ENCODE assay signal across 1 cellular context in the genomic region with DNA sequence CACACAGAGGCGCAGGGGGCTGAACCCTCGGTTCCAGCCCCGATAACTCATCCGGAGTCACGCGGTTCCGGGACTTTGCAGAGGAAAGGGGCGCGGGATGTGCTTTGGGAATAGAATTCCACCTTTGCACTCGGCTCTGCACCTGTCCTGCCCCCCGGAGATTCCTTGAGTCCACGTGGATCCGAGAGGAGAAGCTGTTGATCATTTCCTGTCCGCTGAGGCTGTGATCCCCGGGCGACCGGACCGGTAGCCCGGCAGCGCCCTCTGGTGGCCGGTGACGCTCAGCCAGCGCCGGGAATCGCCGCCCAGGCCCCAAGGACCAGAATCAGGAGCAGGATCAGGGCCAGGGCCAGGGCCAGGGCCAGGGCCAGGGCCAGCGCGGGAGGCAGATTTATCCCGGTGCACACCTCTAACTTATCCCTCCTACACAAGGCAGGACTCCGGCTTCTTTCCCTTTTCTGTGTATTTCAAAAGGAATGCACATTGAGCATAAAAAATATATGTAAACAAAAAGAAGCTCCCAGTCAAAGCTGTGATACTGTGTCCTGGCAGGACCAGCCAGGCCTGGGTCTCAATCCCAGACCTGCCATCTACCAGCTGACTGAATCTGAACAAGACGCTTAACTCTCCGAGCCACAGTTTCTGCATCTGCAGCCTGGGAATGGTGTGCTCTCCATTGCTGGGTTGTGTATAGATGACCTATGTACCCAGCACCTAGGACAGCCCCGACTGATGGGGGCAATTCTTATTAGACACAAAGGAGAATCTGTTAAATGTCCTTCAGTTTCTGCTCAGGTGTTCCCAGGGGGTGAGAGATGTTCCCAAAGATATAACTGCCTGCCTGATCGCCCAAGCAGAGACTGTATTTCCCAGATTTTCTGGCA.
TF ChIP-seq lines count a peak whose summit lies in the region.

No MANE protein-coding gene starts in this region.

TF ChIP-seq in HepG2, 621 proteins besides CTCF, POLR2A, EP300 and RAD21 (continued from another document and continues in another):
- TF ChIP-seq ZNF335 (CRISPR knock-in tag; IDR thresholded peaks at IDR 0.05), result peak; percentile 94
- TF ChIP-seq DNMT3B (CRISPR knock-in tag; conservative IDR thresholded peaks at IDR 0.05), result peak; percentile 67; the same call in 1 of the 2 replicates
- peak; percentile 52 for TF ChIP-seq FOSL2 (CRISPR knock-in tag; IDR thresholded peaks at IDR 0.05)
- TF ChIP-seq, protein P1, sequence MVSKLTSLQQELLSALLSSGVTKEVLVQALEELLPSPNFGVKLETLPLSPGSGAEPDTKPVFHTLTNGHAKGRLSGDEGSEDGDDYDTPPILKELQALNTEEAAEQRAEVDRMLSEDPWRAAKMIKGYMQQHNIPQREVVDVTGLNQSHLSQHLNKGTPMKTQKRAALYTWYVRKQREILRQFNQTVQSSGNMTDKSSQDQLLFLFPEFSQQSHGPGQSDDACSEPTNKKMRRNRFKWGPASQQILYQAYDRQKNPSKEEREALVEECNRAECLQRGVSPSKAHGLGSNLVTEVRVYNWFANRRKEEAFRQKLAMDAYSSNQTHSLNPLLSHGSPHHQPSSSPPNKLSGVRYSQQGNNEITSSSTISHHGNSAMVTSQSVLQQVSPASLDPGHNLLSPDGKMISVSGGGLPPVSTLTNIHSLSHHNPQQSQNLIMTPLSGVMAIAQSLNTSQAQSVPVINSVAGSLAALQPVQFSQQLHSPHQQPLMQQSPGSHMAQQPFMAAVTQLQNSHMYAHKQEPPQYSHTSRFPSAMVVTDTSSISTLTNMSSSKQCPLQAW (CRISPR knock-in tag; IDR thresholded peaks at IDR 0.05), result peak; percentile 90
- peak; percentile 83; the same call in 1 of the 2 replicates for TF ChIP-seq MYC (CRISPR knock-in tag; IDR thresholded peaks at IDR 0.05; ENCODE audit: borderline replicate concordance)
- TF ChIP-seq, protein P2, sequence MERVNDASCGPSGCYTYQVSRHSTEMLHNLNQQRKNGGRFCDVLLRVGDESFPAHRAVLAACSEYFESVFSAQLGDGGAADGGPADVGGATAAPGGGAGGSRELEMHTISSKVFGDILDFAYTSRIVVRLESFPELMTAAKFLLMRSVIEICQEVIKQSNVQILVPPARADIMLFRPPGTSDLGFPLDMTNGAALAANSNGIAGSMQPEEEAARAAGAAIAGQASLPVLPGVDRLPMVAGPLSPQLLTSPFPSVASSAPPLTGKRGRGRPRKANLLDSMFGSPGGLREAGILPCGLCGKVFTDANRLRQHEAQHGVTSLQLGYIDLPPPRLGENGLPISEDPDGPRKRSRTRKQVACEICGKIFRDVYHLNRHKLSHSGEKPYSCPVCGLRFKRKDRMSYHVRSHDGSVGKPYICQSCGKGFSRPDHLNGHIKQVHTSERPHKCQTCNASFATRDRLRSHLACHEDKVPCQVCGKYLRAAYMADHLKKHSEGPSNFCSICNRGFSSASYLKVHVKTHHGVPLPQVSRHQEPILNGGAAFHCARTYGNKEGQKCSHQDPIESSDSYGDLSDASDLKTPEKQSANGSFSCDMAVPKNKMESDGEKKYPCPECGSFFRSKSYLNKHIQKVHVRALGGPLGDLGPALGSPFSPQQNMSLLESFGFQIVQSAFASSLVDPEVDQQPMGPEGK (CRISPR knock-in tag; IDR thresholded peaks at IDR 0.05), result 0 out of 2 replicates have a peak, but pooled peaks have one; percentile 19
- peak; percentile 86; the same call in 1 of the 2 replicates for TF ChIP-seq ZNF333 (CRISPR knock-in tag; IDR thresholded peaks at IDR 0.05; ENCODE audit: borderline replicate concordance)
- no peak for TF ChIP-seq ZBTB43 (CRISPR knock-in tag; conservative IDR thresholded peaks at IDR 0.05)
- no peak for TF ChIP-seq LCORL (IDR thresholded peaks at IDR 0.05)
- TF ChIP-seq LCORL (CRISPR knock-in tag; IDR thresholded peaks at IDR 0.05), result peak; percentile 63
- TF ChIP-seq ZFAT (CRISPR knock-in tag; conservative IDR thresholded peaks at IDR 0.05), result no peak
- TF ChIP-seq SIX4 (CRISPR knock-in tag; IDR thresholded peaks at IDR 0.05), result peak; percentile 8; the same call in 1 of the 2 replicates
- no peak for TF ChIP-seq ZNF737 (CRISPR knock-in tag; IDR thresholded peaks at IDR 0.05; ENCODE audit: borderline replicate concordance)
- TF ChIP-seq RXRA (CRISPR knock-in tag; IDR thresholded peaks at IDR 0.05), result peak; percentile 56
- peak; percentile 83 for TF ChIP-seq KAT8 (CRISPR knock-in tag; IDR thresholded peaks at IDR 0.05)
- TF ChIP-seq NRL (CRISPR knock-in tag; IDR thresholded peaks at IDR 0.05; ENCODE audit: borderline replicate concordance), result 0 out of 2 replicates have a peak, but pooled peaks have one; percentile 55
- TF ChIP-seq DMAP1 (CRISPR knock-in tag; IDR thresholded peaks at IDR 0.05), result 0 out of 2 replicates have a peak, but pooled peaks have one; percentile 55
- 0 out of 2 replicates have a peak, but pooled peaks have one; percentile 19 for TF ChIP-seq ZNF274 (CRISPR knock-in tag; IDR thresholded peaks at IDR 0.05)
- TF ChIP-seq, protein P3, sequence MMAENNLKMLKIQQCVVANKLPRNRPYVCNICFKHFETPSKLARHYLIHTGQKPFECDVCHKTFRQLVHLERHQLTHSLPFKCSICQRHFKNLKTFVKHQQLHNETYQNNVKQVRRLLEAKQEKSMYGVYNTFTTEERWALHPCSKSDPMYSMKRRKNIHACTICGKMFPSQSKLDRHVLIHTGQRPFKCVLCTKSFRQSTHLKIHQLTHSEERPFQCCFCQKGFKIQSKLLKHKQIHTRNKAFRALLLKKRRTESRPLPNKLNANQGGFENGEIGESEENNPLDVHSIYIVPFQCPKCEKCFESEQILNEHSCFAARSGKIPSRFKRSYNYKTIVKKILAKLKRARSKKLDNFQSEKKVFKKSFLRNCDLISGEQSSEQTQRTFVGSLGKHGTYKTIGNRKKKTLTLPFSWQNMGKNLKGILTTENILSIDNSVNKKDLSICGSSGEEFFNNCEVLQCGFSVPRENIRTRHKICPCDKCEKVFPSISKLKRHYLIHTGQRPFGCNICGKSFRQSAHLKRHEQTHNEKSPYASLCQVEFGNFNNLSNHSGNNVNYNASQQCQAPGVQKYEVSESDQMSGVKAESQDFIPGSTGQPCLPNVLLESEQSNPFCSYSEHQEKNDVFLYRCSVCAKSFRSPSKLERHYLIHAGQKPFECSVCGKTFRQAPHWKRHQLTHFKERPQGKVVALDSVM (CRISPR knock-in tag; IDR thresholded peaks at IDR 0.05), result peak; percentile 67
- peak; percentile 52; the same call in 1 of the 2 replicates for TF ChIP-seq GZF1 (CRISPR knock-in tag; IDR thresholded peaks at IDR 0.05)
- no peak for TF ChIP-seq CBX2 (IDR thresholded peaks at IDR 0.05; ENCODE audit: low read depth, low read length)
- TF ChIP-seq CBX2 (CRISPR knock-in tag; IDR thresholded peaks at IDR 0.05; ENCODE audit: low read depth), result 0 out of 2 replicates have a peak, but pooled peaks have one; percentile 20
- peak; percentile 55; the same call in 1 of the 2 replicates for TF ChIP-seq HNF4A (CRISPR knock-in tag; IDR thresholded peaks at IDR 0.05)
- TF ChIP-seq STAT5B (CRISPR knock-in tag; IDR thresholded peaks at IDR 0.05), result no peak
- peak; percentile 60; the same call in 1 of the 2 replicates for TF ChIP-seq ZMYM3 (CRISPR knock-in tag; IDR thresholded peaks at IDR 0.05)
- TF ChIP-seq, protein P4, sequence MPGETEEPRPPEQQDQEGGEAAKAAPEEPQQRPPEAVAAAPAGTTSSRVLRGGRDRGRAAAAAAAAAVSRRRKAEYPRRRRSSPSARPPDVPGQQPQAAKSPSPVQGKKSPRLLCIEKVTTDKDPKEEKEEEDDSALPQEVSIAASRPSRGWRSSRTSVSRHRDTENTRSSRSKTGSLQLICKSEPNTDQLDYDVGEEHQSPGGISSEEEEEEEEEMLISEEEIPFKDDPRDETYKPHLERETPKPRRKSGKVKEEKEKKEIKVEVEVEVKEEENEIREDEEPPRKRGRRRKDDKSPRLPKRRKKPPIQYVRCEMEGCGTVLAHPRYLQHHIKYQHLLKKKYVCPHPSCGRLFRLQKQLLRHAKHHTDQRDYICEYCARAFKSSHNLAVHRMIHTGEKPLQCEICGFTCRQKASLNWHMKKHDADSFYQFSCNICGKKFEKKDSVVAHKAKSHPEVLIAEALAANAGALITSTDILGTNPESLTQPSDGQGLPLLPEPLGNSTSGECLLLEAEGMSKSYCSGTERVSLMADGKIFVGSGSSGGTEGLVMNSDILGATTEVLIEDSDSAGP (CRISPR knock-in tag; IDR thresholded peaks at IDR 0.05; ENCODE audit: borderline replicate concordance), result peak; percentile 84
- TF ChIP-seq ZNF556 (CRISPR knock-in tag; IDR thresholded peaks at IDR 0.05; ENCODE audit: borderline replicate concordance), result peak; percentile 86
- peak; percentile 44; the same call in 1 of the 2 replicates for TF ChIP-seq GFI1 (CRISPR knock-in tag; IDR thresholded peaks at IDR 0.05; ENCODE audit: borderline replicate concordance)
- TF ChIP-seq, protein P5, sequence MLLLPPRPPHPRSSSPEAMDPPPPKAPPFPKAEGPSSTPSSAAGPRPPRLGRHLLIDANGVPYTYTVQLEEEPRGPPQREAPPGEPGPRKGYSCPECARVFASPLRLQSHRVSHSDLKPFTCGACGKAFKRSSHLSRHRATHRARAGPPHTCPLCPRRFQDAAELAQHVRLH (CRISPR knock-in tag; IDR thresholded peaks at IDR 0.05; ENCODE audit: borderline replicate concordance, low read depth), result peak; percentile 52; the same call in 1 of the 2 replicates
- TF ChIP-seq PITX1 (CRISPR knock-in tag; IDR thresholded peaks at IDR 0.05), result peak; percentile 84
- TF ChIP-seq CC2D1A (CRISPR knock-in tag; IDR thresholded peaks at IDR 0.05), result no peak
- peak; percentile 74 for TF ChIP-seq SAP130 (CRISPR knock-in tag; IDR thresholded peaks at IDR 0.05; ENCODE audit: low read depth)
- TF ChIP-seq, protein P6, sequence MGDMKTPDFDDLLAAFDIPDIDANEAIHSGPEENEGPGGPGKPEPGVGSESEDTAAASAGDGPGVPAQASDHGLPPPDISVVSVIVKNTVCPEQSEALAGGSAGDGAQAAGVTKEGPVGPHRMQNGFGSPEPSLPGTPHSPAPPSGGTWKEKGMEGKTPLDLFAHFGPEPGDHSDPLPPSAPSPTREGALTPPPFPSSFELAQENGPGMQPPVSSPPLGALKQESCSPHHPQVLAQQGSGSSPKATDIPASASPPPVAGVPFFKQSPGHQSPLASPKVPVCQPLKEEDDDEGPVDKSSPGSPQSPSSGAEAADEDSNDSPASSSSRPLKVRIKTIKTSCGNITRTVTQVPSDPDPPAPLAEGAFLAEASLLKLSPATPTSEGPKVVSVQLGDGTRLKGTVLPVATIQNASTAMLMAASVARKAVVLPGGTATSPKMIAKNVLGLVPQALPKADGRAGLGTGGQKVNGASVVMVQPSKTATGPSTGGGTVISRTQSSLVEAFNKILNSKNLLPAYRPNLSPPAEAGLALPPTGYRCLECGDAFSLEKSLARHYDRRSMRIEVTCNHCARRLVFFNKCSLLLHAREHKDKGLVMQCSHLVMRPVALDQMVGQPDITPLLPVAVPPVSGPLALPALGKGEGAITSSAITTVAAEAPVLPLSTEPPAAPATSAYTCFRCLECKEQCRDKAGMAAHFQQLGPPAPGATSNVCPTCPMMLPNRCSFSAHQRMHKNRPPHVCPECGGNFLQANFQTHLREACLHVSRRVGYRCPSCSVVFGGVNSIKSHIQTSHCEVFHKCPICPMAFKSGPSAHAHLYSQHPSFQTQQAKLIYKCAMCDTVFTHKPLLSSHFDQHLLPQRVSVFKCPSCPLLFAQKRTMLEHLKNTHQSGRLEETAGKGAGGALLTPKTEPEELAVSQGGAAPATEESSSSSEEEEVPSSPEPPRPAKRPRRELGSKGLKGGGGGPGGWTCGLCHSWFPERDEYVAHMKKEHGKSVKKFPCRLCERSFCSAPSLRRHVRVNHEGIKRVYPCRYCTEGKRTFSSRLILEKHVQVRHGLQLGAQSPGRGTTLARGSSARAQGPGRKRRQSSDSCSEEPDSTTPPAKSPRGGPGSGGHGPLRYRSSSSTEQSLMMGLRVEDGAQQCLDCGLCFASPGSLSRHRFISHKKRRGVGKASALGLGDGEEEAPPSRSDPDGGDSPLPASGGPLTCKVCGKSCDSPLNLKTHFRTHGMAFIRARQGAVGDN (CRISPR knock-in tag; IDR thresholded peaks at IDR 0.05), result peak; percentile 92
- 0 out of 2 replicates have a peak, but pooled peaks have one; percentile 51 for TF ChIP-seq PPARG (CRISPR knock-in tag; conservative IDR thresholded peaks at IDR 0.05)
- TF ChIP-seq, protein P7, sequence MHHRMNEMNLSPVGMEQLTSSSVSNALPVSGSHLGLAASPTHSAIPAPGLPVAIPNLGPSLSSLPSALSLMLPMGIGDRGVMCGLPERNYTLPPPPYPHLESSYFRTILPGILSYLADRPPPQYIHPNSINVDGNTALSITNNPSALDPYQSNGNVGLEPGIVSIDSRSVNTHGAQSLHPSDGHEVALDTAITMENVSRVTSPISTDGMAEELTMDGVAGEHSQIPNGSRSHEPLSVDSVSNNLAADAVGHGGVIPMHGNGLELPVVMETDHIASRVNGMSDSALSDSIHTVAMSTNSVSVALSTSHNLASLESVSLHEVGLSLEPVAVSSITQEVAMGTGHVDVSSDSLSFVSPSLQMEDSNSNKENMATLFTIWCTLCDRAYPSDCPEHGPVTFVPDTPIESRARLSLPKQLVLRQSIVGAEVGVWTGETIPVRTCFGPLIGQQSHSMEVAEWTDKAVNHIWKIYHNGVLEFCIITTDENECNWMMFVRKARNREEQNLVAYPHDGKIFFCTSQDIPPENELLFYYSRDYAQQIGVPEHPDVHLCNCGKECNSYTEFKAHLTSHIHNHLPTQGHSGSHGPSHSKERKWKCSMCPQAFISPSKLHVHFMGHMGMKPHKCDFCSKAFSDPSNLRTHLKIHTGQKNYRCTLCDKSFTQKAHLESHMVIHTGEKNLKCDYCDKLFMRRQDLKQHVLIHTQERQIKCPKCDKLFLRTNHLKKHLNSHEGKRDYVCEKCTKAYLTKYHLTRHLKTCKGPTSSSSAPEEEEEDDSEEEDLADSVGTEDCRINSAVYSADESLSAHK (CRISPR knock-in tag; IDR thresholded peaks at IDR 0.05; ENCODE audit: borderline replicate concordance), result no peak
- TF ChIP-seq ZNF350 (CRISPR knock-in tag; IDR thresholded peaks at IDR 0.05; ENCODE audit: borderline replicate concordance, low read depth), result peak; percentile 78; the same call in 1 of the 2 replicates
